In the genomic region with DNA sequence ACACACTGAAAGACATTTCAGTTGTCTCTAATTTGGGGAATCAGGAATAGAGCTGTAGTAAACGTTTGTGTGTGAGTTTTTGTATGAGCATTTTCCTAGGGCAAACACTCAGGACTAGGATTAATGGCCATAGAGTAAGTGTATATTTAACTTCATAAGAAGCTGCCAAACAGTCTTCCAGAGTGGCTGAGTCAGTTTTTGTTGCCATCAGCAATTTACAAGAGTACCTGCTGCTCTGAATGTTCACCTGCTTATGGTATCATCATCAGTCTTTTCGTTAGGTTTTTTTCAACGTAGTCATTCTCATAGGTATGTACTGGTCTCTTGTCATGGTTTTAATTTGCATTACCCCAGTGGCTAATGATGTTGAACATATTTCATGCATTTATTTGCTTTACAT, we compare ENCODE assay signal across 26 cellular contexts.
"Had no signal": no experiment of that assay in that cellular context is flagged by ENCODE, and none has a peak within 500 bp of the region (broad histone marks: within the 10 kb centered on the region; RNA-seq: fewer than 3 reads in every experiment).

No MANE protein-coding gene starts in this region.

- H3K27ac Mint-ChIP-seq: dendritic cell treated with granulocyte-macrophage colony-stimulating factor and Interleukin-4, amounts not matched to agents 40 ng/mL and 50 ng/mL, for 4 days; endodermal cell; memory B cell; natural killer cell treated with Interleukin-12 subunit alpha and Interleukin-12 subunit beta and Interleukin-15 and Interleukin-18, amount 100 ng/mL, for 72 hours; progenitor cell of endocrine pancreas; stimulated activated effector memory CD8-positive, alpha-beta T cell treated with anti-CD3 and anti-CD28 coated beads, Interleukin-12 subunit alpha, Interleukin-12 subunit beta, amount 100 ng/mL, for 72 hours had no signal

- H3K27me3 Mint-ChIP-seq: dendritic cell treated with granulocyte-macrophage colony-stimulating factor and Interleukin-4, amounts not matched to agents 40 ng/mL and 50 ng/mL, for 4 days; memory B cell; natural killer cell treated with Interleukin-12 subunit alpha and Interleukin-12 subunit beta and Interleukin-15 and Interleukin-18, amount 100 ng/mL, for 72 hours; progenitor cell of endocrine pancreas had no signal

- FAIRE-seq: keratinocyte had no signal

- H3K36me3 Mint-ChIP-seq: memory B cell; stimulated activated effector memory CD8-positive, alpha-beta T cell treated with anti-CD3 and anti-CD28 coated beads, Interleukin-12 subunit alpha, Interleukin-12 subunit beta, amount 100 ng/mL, for 72 hours had no signal

- H3K4me3 ChIP-seq: gastrocnemius medialis, lung, right atrium auricular region, sigmoid colon, stomach, thyroid gland, vagina had no signal

- DNase-seq: effector CD8-positive, alpha-beta T cell; endodermal cell; foreskin fibroblast; gastrocnemius medialis; head of caudate nucleus; sigmoid colon; stimulated activated CD4-positive, alpha-beta T cell treated with anti-CD3 and anti-CD28 coated beads, Interleukin-2, amount 100 ng/mL, for 24 hours; stimulated activated CD4-positive, alpha-beta T cell treated with anti-CD3 and anti-CD28 coated beads, Interleukin-4, amount 100 ng/mL, for 24 hours; stimulated activated naive CD4-positive, alpha-beta T cell treated with Interleukin-2 at 50 U/mL for 16 hours; stomach; thyroid gland; trophoblast cell had no signal

- H3K9me3 ChIP-seq: gastrocnemius medialis, neutrophil, right atrium auricular region, sigmoid colon, stomach, thyroid gland, vagina had no signal

- H3K4me1 Mint-ChIP-seq: endodermal cell; memory B cell; neural crest cell; stimulated activated effector memory CD8-positive, alpha-beta T cell treated with anti-CD3 and anti-CD28 coated beads, Interleukin-12 subunit alpha, Interleukin-12 subunit beta, amount 100 ng/mL, for 72 hours had no signal

- ATAC-seq: esophagus mucosa; gastrocnemius medialis; natural killer cell treated with Interleukin-12 subunit alpha and Interleukin-12 subunit beta and Interleukin-15 and Interleukin-18, amount 100 ng/mL, for 72 hours; stimulated activated effector memory CD8-positive, alpha-beta T cell treated with anti-CD3 and anti-CD28 coated beads, Interleukin-12 subunit alpha, Interleukin-12 subunit beta, amount 100 ng/mL, for 72 hours had no signal

- H3K4me3 Mint-ChIP-seq: dendritic cell treated with granulocyte-macrophage colony-stimulating factor and Interleukin-4, amounts not matched to agents 40 ng/mL and 50 ng/mL, for 4 days; endodermal cell; memory B cell; natural killer cell treated with Interleukin-12 subunit alpha and Interleukin-12 subunit beta and Interleukin-15 and Interleukin-18, amount 100 ng/mL, for 72 hours; neural crest cell; stimulated activated effector memory CD8-positive, alpha-beta T cell treated with anti-CD3 and anti-CD28 coated beads, Interleukin-12 subunit alpha, Interleukin-12 subunit beta, amount 100 ng/mL, for 72 hours had no signal

- H3K4me1 ChIP-seq: gastrocnemius medialis, parathyroid adenoma, right atrium auricular region, sigmoid colon, stomach, thyroid gland, vagina had no signal

- H3K9me3 Mint-ChIP-seq: neural crest cell had no signal

- H3K36me3 ChIP-seq: gastrocnemius medialis, neutrophil, right atrium auricular region, sigmoid colon, stomach, thyroid gland, vagina had no signal

- H3K27me3 ChIP-seq: gastrocnemius medialis, neutrophil, right atrium auricular region, sigmoid colon, stomach, thyroid gland, vagina had no signal

- H3K27ac ChIP-seq: epithelial cell of prostate, gastrocnemius medialis, neutrophil, parathyroid adenoma, right atrium auricular region, sigmoid colon, stomach, thyroid gland, vagina had no signal
